ENCODE assay signal across 8 cellular contexts in the genomic region with DNA sequence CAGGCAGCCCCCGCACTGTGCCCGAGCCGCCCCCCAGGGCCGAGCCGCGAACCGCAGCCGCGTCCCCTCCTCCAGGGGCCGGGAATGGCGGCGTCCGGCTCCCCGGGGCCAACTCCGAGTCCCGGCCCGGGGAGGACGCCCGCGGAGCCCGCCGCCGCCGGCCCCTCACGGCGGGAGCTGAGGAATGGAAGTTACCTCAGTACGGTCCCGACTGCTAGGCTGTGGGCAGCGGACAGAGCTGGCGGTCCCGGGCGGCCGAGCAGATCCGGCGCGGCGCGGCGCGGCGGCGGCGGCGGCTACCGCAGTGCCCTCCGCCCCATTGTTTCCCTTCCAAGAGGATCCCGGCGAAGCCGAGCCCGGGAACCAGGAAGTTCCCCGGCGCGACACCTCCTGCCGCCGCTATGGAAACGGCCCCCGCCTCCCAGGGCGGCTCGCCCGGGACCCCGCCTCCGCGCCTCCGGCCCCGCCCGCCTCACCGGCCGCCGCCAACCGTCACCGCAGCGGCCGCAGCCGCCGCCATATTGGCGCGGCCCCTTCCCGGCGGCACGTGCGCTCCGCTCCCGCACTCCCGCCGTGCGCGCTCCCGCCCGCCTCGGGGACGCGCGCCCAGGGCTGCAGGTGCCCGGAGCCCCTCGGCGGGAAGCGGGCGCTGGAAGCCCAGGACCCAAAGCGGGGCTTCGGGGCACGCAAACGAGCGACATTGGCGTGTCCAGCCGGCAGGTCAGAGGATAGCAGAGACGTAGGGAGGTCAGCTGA. TPM values are rescaled to one million over a fixed set of nuclear protein-coding genes. Genes with fewer than 3 reads are reported as not detected.
DNase-seq lines count a peak whose midpoint lies in the region; ATAC-seq and TF ChIP-seq lines count a peak whose summit lies in the region.

TSS of gene USP6NL (minus strand) at position 403 of the 756 bp plus-strand sequence. CDS start 14,016 bp downstream, outside the sequence.

- peak; percentile 44 for ATAC-seq in HG03457 (IDR thresholded peaks at IDR 0.05; ENCODE audit: unreplicated experiment)

- peaks cover 38% of the 10 kb centered on the region for H3K4me1 ChIP-seq in mononuclear cell (ENCODE audit: insufficient read depth, low read length)

- H3K27me3 ChIP-seq in mononuclear cell (ENCODE audit: insufficient read depth, low read length): no peaks in the 10 kb centered on the region

- H3K9me3 ChIP-seq in mononuclear cell (ENCODE audit: low read depth, low read length): peaks cover 2% of the 10 kb centered on the region

- DNase-seq in GM19238 (ENCODE audit: insufficient read length, low spot score) (peak; percentile 49), NOMO-1 (lab: John Stamatoyannopoulos, UW; ENCODE audit: unreplicated experiment in 2 of 2) (peak; percentile 56 to 73), activated T-cell treated with anti-CD3 and anti-CD28 coated beads for 48 hours (ENCODE audit: low read depth) (peak; percentile 59), epithelial cell of prostate (ENCODE audit: low read depth, low spot score) (peak; percentile 34)
- peak; percentile 25 to 31 for DNase-seq in stimulated activated CD8-positive, alpha-beta memory T cell treated with anti-CD3 and anti-CD28 coated beads, Interleukin-4, amount 100 ng/mL, for 1 hour (ENCODE audit: low read depth in 2 of 2, low spot score in 1 of 2)

- H3K27ac ChIP-seq in C4-2B (peak within 1 kb of the TSS; percentile 90), epithelial cell of prostate (peak within 1 kb of the TSS; percentile 80)

- TF ChIP-seq CTCF in C4-2B (conservative IDR thresholded peaks at IDR 0.05): no peak

- peak within 1 kb of the TSS; percentile 73 for H3K4me3 ChIP-seq in mononuclear cell (ENCODE audit: low read length)

RNA-seq across cellular contexts. Expression of gene USP6NL, which starts in this region (rescaled TPM):
- 14.7 TPM for total RNA-seq in mononuclear cell

Comparison
In these comparisons a context has a peak if more than half of its experiments do, and no peak if none do; other contexts are left out.
1. Peak in every context shown above with its lines: DNase-seq, ATAC-seq, H3K4me3 ChIP-seq and H3K27ac ChIP-seq.